In genomic region chr2:27427863-27428212, GRCh38 we compare ENCODE assay signal across 8 cellular contexts. TPM values are rescaled to one million over a fixed set of nuclear protein-coding genes. Genes with fewer than 3 reads are reported as not detected.
A peak's percentile ranks its signal among the peaks of the same experiment; 100 is the strongest.
DNase-seq lines count a peak whose midpoint lies in the region; ATAC-seq, FAIRE-seq and TF ChIP-seq lines count a peak whose summit lies in the region.

No MANE protein-coding gene starts in this region.

- ATAC-seq in pancreas (no peak), HG03432 (IDR thresholded peaks at IDR 0.05; ENCODE audit: unreplicated experiment) (no peak), GM19452 (IDR thresholded peaks at IDR 0.05; ENCODE audit: unreplicated experiment) (no peak)

- H3K27me3 ChIP-seq in Caco-2 (replicated peaks; ENCODE audit: control insufficient read depth, insufficient read depth, low read length), result no peaks in the 10 kb centered on the region
- no peaks in the 10 kb centered on the region for H3K27me3 ChIP-seq in OCI-LY1 (ENCODE audit: insufficient read depth, low read length)
- H3K27me3 ChIP-seq in pancreas, result no peaks in the 10 kb centered on the region

- intact Hi-C loops in Caco-2 (cut with micrococcal nuclease; ENCODE audit: unreplicated experiment), result loop anchor here (1.0 to 2.0 kb wide), 2 partner anchors 19 to 57 kb away; partner anchors contain the start of genes EIF2B4, PPM1G and SNX17
- intact Hi-C loops in pancreas (cut with DNase I), result no loop called here

- DNase-seq in Caco-2 (no peak), endothelial cell (ENCODE audit: low spot score) (no peak), pancreas (no peak), NCI-H2081 treated with DMSO at 0.1 percent for 48 hours (lab: John Stamatoyannopoulos, UW) (no peak)
- no peak for DNase-seq in activated effector memory CD4-positive, alpha-beta T cell treated with anti-CD3 and anti-CD28 coated beads, Interleukin-2, amount 50 U/mL, for 16 hours

- H4K20me1 ChIP-seq in OCI-LY1 (ENCODE audit: insufficient read depth, low read length), result no peaks in the 10 kb centered on the region

- peaks cover 25% of the 10 kb centered on the region for H3K79me2 ChIP-seq in OCI-LY1 (ENCODE audit: insufficient read depth, low read length)

- H3K9me3 Mint-ChIP-seq in Caco-2 (ENCODE audit: unreplicated experiment), result no peaks in the 10 kb centered on the region
- no peaks in the 10 kb centered on the region for H3K9me3 Mint-ChIP-seq in endothelial cell (ENCODE audit: unreplicated experiment)

- H3K4me1 Mint-ChIP-seq in Caco-2 (ENCODE audit: low read depth, unreplicated experiment) (peaks cover 6% of the 10 kb centered on the region), endothelial cell (ENCODE audit: unreplicated experiment) (peaks cover 18% of the 10 kb centered on the region)

- peaks cover 2% of the 10 kb centered on the region; the same call in 1 of the 2 replicates for H3K36me3 ChIP-seq in Caco-2 (ENCODE audit: control insufficient read depth, insufficient read depth, low read length)
- H3K36me3 ChIP-seq in OCI-LY1 (ENCODE audit: insufficient read depth, low read length), result no peaks in the 10 kb centered on the region
- no peaks in the 10 kb centered on the region for H3K36me3 ChIP-seq in pancreas

- H3K27me3 Mint-ChIP-seq in Caco-2 (ENCODE audit: insufficient read depth, unreplicated experiment) (no peaks in the 10 kb centered on the region), endothelial cell (ENCODE audit: unreplicated experiment) (peaks cover 1% of the 10 kb centered on the region)

- H3K36me3 Mint-ChIP-seq in Caco-2 (ENCODE audit: insufficient read depth, unreplicated experiment), result peaks cover 26% of the 10 kb centered on the region
- no peaks in the 10 kb centered on the region for H3K36me3 Mint-ChIP-seq in endothelial cell (ENCODE audit: low read depth, unreplicated experiment)

- peak overlapping the region; percentile 85 for H3K9ac ChIP-seq in OCI-LY1 (ENCODE audit: low read length)

- H3K4me1 ChIP-seq in Caco-2, result peaks cover 19% of the 10 kb centered on the region
- peaks cover 23% of the 10 kb centered on the region for H3K4me1 ChIP-seq in OCI-LY1 (ENCODE audit: insufficient read depth, low read length, severe bottlenecking)
- peaks cover 15 to 19% (median 17%) of the 10 kb centered on the region in 3 donors for H3K4me1 ChIP-seq in pancreas

- FAIRE-seq in pancreas (lab: Jason Lieb, UNC), result no peak

- H3K9me2 ChIP-seq in OCI-LY1 (ENCODE audit: low read depth, low read length), result no peaks in the 10 kb centered on the region

- POLR2A ChIA-PET in Caco-2 (lab: Charles Lee), result interaction anchor here (1.2 to 3.4 kb wide), 3 partner anchors 19 to 71 kb away, joined by 4 to 63 read pairs (median 7); partner anchors contain the start of genes GTF3C2 and PPM1G

- BruUV-seq in Caco-2 (replicated peaks; lab: Mats Ljungman, UMichigan), result TSS peak; percentile 93

- H3K9me3 ChIP-seq in Caco-2, result no peaks in the 10 kb centered on the region
- H3K9me3 ChIP-seq in OCI-LY1 (ENCODE audit: low read length), result no peaks in the 10 kb centered on the region
- no peaks in the 10 kb centered on the region for H3K9me3 ChIP-seq in pancreas

- H3K4me2 ChIP-seq in OCI-LY1 (ENCODE audit: low read length), result peak overlapping the region; percentile 64

- no peaks in the 10 kb centered on the region for H3F3A ChIP-seq in OCI-LY1 (ENCODE audit: insufficient read depth, low read length)

- WGBS in pancreas, 2 donors, result 2 to 7% methylated on average over 7 of the region's 7 CpGs

- H2AFZ ChIP-seq in OCI-LY1 (ENCODE audit: low read length), result peak overlapping the region; percentile 59

- CTCF ChIA-PET in Caco-2 (lab: Charles Lee), result interaction anchor here (1.7 to 3.7 kb wide), 2 partner anchors 19 to 256 kb away, joined by 5 to 36 read pairs; partner anchors contain the start of gene PPM1G

- H3K27ac Mint-ChIP-seq in Caco-2 (ENCODE audit: unreplicated experiment), result peak overlapping the region; percentile 94
- H3K27ac Mint-ChIP-seq in endothelial cell (ENCODE audit: unreplicated experiment), result peak overlapping the region; percentile 84

- H3K4me3 Mint-ChIP-seq in Caco-2 (ENCODE audit: unreplicated experiment) (peak overlapping the region; percentile 89), endothelial cell (ENCODE audit: unreplicated experiment) (peak overlapping the region; percentile 94)

- H3K27ac ChIP-seq in OCI-LY1 (ENCODE audit: low read depth, low read length, poor library complexity, severe bottlenecking) (peak overlapping the region; percentile 39), pancreas (peak overlapping the region; percentile 98 to 99 (median 99))

- H3K4me3 ChIP-seq in Caco-2 (ENCODE audit: low read depth, low read length) (peak overlapping the region; percentile 87), OCI-LY1 (ENCODE audit: low read depth, low read length, poor library complexity, severe bottlenecking) (peak overlapping the region; percentile 88), pancreas (peak overlapping the region; percentile 90 to 100 (median 98))

- no peak for TF ChIP-seq CTCF in Caco-2 (IDR thresholded peaks at IDR 0.05; ENCODE audit: insufficient read depth in 1 of 2, low read depth in 1 of 2, low read length in 1 of 2, severe bottlenecking in 1 of 2, unreplicated experiment in 1 of 2)
- no peak for TF ChIP-seq CTCF in OCI-LY1 (IDR thresholded peaks at IDR 0.05; ENCODE audit: low read length)
- TF ChIP-seq CTCF in endothelial cell (IDR thresholded peaks at IDR 0.05; ENCODE audit: unreplicated experiment), result no peak
- TF ChIP-seq CTCF in pancreas (IDR thresholded peaks at IDR 0.05), result no peak

RNA-seq across cellular contexts. Expression of gene NRBP1, which starts 0.6 kb away (rescaled TPM):
- total RNA-seq in Caco-2 (2022) (148 and 169 TPM in 2 replicates), endothelial cell (ENCODE audit: unreplicated experiment) (117 TPM), pancreas (10 to 100 TPM; 33.5 to 49.5 (median 38.0) TPM)
- 10 to 100 TPM; 32.5 to 60.7 TPM for polyA plus RNA-seq in pancreas

RNA-seq across cellular contexts. Expression of gene KRTCAP3, which starts 14.3 kb away (rescaled TPM):
- 47.8 and 53.9 TPM in 2 replicates for total RNA-seq in Caco-2 (2022)
- 4.6 TPM for total RNA-seq in endothelial cell (ENCODE audit: unreplicated experiment)
- 10 to 100 TPM; 21.6 to 36.5 (median 26.6) TPM for total RNA-seq in pancreas
- 10 to 100 TPM; 29.5 to 33.0 TPM for polyA plus RNA-seq in pancreas

RNA-seq across cellular contexts. Expression of gene PPM1G, which starts 18.4 kb away (rescaled TPM):
- total RNA-seq in Caco-2 (2022) (140 and 149 TPM in 2 replicates), endothelial cell (ENCODE audit: unreplicated experiment) (127 TPM), pancreas (10 to 100 TPM; 23.6 to 37.8 (median 28.7) TPM)
- polyA plus RNA-seq in pancreas, result 10 to 100 TPM; 28.6 to 31.8 TPM

RNA-seq across cellular contexts. Expression of gene ZNF513, which starts 47.3 kb away (rescaled TPM):
- total RNA-seq in Caco-2 (2022), result 18.2 and 19.2 TPM in 2 replicates
- total RNA-seq in endothelial cell (ENCODE audit: unreplicated experiment), result 20.8 TPM
- 10 to 100 TPM in 1 of 6 donors, 1 to 10 TPM in 5; 3.7 to 10.4 (median 7.6) TPM for total RNA-seq in pancreas
- 10 to 100 TPM; 30.1 to 34.4 TPM for polyA plus RNA-seq in pancreas

RNA-seq across cellular contexts. Expression of gene SNX17, which starts 57.4 kb away (rescaled TPM):
- total RNA-seq in Caco-2 (2022), result 98.7 and 108 TPM in 2 replicates
- 90.5 TPM for total RNA-seq in endothelial cell (ENCODE audit: unreplicated experiment)
- total RNA-seq in pancreas, result 10 to 100 TPM; 34.3 to 48.6 (median 39.5) TPM
- polyA plus RNA-seq in pancreas, result 10 to 100 TPM; 38.8 to 60.2 TPM
